ENCODE assay signal across 5 cellular contexts in the genomic region with DNA sequence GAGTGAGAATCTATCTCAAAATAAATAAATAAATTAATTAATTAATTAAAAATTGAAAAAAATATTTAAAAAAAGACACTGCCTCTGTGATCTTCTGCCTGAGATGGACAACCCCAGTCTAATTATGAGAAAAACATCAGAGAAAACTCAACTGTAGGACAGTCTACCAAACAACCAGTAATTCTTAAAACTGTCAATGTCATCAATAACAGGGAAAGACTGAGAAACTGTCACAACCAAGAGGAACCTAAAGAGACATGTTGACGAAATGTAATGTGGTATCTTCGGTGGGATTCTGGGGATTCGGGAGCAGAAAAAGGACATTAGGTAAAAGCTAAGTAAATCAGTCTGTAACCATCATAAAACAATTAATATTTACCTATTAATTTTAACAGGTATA.
"Had no signal": no experiment of that assay in that cellular context is flagged by ENCODE, and none has a peak within 500 bp of the region (broad histone marks: within the 10 kb centered on the region; RNA-seq: fewer than 3 reads in every experiment).

No MANE protein-coding gene starts in this region.

- H3K27ac ChIP-seq: HL-60, KMS-11 had no signal

- H3K9ac ChIP-seq: KMS-11 had no signal

- DNase-seq: KBM-7, KG1 had no signal

- FAIRE-seq: HTR-8/SVneo had no signal
